ENCODE assay signal across 3 cellular contexts in genomic region chr1:228944991-228945390, GRCh38.
TF ChIP-seq lines count a peak whose summit lies in the region.

No MANE protein-coding gene starts in this region.

TF ChIP-seq in SK-N-SH treated with all-trans-retinoic acid at 6 μM for 48 hours, 23 proteins besides CTCF, POLR2A, EP300 and RAD21 (continued from another document):
- 0 out of 2 replicates have a peak, but pooled peaks have one; percentile 24 for TF ChIP-seq TOX (CRISPR knock-in tag; IDR thresholded peaks at IDR 0.05; ENCODE audit: borderline replicate concordance)
- TF ChIP-seq ZC3H10 (CRISPR knock-in tag; IDR thresholded peaks at IDR 0.05): 0 out of 2 replicates have a peak, but pooled peaks have one; percentile 45

TF ChIP-seq in SK-N-SH, 30 proteins besides CTCF, POLR2A, EP300 and RAD21 (continued from another document):
- TF ChIP-seq GABPA (IDR thresholded peaks at IDR 0.05; ENCODE audit: low read depth): no peak
- TF ChIP-seq JUND (IDR thresholded peaks at IDR 0.05): no peak
- TF ChIP-seq FOSL2 (IDR thresholded peaks at IDR 0.05; ENCODE audit: borderline replicate concordance, low read depth): no peak
- no peak for TF ChIP-seq EZH2phosphoT487 (IDR thresholded peaks at IDR 0.05; ENCODE audit: borderline replicate concordance, low read depth)
- no peak for TF ChIP-seq RXRA (IDR thresholded peaks at IDR 0.05; ENCODE audit: borderline replicate concordance, low read depth)
- TF ChIP-seq REST (IDR thresholded peaks at IDR 0.05; ENCODE audit: low read depth, low read length): no peak
- TF ChIP-seq ELF1 (IDR thresholded peaks at IDR 0.05): no peak
- no peak for TF ChIP-seq SIN3A (IDR thresholded peaks at IDR 0.05; ENCODE audit: borderline replicate concordance, low read depth, low read length)
- no peak for TF ChIP-seq MAX (IDR thresholded peaks at IDR 0.05; ENCODE audit: low read depth)
- no peak for TF ChIP-seq FOXM1 (IDR thresholded peaks at IDR 0.05; ENCODE audit: low read depth)
- no peak for TF ChIP-seq SMC3 (IDR thresholded peaks at IDR 0.05; ENCODE audit: low read depth, low read length)
- TF ChIP-seq TAF1 (IDR thresholded peaks at IDR 0.05; ENCODE audit: borderline replicate concordance, low read depth, low read length): no peak
- TF ChIP-seq POLR2AphosphoS5 (IDR thresholded peaks at IDR 0.05; ENCODE audit: low read depth, low read length): no peak
- no peak for TF ChIP-seq TCF12 (IDR thresholded peaks at IDR 0.05)
- TF ChIP-seq TEAD4 (IDR thresholded peaks at IDR 0.05; ENCODE audit: borderline replicate concordance, insufficient read depth): no peak
- TF ChIP-seq, protein P1, sequence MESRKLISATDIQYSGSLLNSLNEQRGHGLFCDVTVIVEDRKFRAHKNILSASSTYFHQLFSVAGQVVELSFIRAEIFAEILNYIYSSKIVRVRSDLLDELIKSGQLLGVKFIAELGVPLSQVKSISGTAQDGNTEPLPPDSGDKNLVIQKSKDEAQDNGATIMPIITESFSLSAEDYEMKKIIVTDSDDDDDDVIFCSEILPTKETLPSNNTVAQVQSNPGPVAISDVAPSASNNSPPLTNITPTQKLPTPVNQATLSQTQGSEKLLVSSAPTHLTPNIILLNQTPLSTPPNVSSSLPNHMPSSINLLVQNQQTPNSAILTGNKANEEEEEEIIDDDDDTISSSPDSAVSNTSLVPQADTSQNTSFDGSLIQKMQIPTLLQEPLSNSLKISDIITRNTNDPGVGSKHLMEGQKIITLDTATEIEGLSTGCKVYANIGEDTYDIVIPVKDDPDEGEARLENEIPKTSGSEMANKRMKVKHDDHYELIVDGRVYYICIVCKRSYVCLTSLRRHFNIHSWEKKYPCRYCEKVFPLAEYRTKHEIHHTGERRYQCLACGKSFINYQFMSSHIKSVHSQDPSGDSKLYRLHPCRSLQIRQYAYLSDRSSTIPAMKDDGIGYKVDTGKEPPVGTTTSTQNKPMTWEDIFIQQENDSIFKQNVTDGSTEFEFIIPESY (IDR thresholded peaks at IDR 0.05; ENCODE audit: borderline replicate concordance, low read depth): no peak
- no peak for TF ChIP-seq PBX3 (IDR thresholded peaks at IDR 0.05)
TF ChIP-seq in SK-N-SH: peak in this region for 0.

TF ChIP-seq in endothelial cell of umbilical vein, 7 proteins besides CTCF, POLR2A, EP300 and RAD21:
- TF ChIP-seq MAX (IDR thresholded peaks at IDR 0.05; ENCODE audit: insufficient read depth, insufficient read length) (no peak), MYC (IDR thresholded peaks at IDR 0.05; ENCODE audit: low read depth, low read length) (no peak), GATA2 (IDR thresholded peaks at IDR 0.05; ENCODE audit: insufficient read depth, insufficient read length, low read depth, low read length) (no peak), POLR2AphosphoS5 (IDR thresholded peaks at IDR 0.05; ENCODE audit: insufficient read depth, low read depth, low read length) (no peak), JUN (IDR thresholded peaks at IDR 0.05; ENCODE audit: borderline replicate concordance, insufficient read depth, insufficient read length, low read depth) (no peak), EZH2 (IDR thresholded peaks at IDR 0.05; ENCODE audit: borderline replicate concordance, low read depth, low read length, severe bottlenecking) (no peak), FOS (IDR thresholded peaks at IDR 0.05; ENCODE audit: borderline replicate concordance, insufficient read depth, low read length) (no peak)
